ENCODE assay signal across 9 cellular contexts in genomic region chr3:127750226-127751031, GRCh38.
A peak's percentile ranks its signal among the peaks of the same experiment; 100 is the strongest.
DNase-seq lines count a peak whose midpoint lies in the region; ATAC-seq, FAIRE-seq and TF ChIP-seq lines count a peak whose summit lies in the region.
"Had no signal": no experiment of that assay in that cellular context is flagged by ENCODE, and none has a peak within 500 bp of the region (broad histone marks: within the 10 kb centered on the region; RNA-seq: fewer than 3 reads in every experiment).

No MANE protein-coding gene starts in this region.

- no peaks in the 10 kb centered on the region for H3K27me3 ChIP-seq in AG04450 (ENCODE audit: control insufficient read depth, insufficient read depth, low read length)

- CTCF ChIA-PET in AG04450 (lab: Charles Lee) (interaction anchor here (1.2 to 1.4 kb wide), 2 partner anchors 41 to 54 kb away, joined by 3 to 4 read pairs; no protein-coding TSS in a partner anchor), HEK293T (lab: Yijun Ruan, JAX) (no interaction called here)

- FAIRE-seq in HTR-8/SVneo (lab: Jason Lieb, UNC) = no peak
- FAIRE-seq: endothelial cell of umbilical vein had no signal

- DNase-seq in AG04450 (ENCODE audit: low read depth, low spot score) (peak; percentile 59), RKO (ENCODE audit: low spot score) (peak; percentile 24), iris pigment epithelial cell (ENCODE audit: low read depth) (peak; percentile 82), HEK293T (ENCODE audit: extremely low spot score) (no peak), HTR-8/SVneo (ENCODE audit: insufficient read length, low spot score) (no peak), Right ventricle myocardium superior (no peak)

- no peak overlapping the region for H3K4me3 ChIP-seq in AG04450 (ENCODE audit: low read depth, low read length)

- POLR2A ChIA-PET in AG04450 (lab: Yijun Ruan, JAX) = interaction anchor here (1.6 kb wide), 1 partner anchor 10 kb away, joined by 4 read pairs; no protein-coding TSS in a partner anchor
- POLR2A ChIA-PET in HEK293T (lab: Yijun Ruan, JAX) = interaction anchor here (0.7 kb wide), 1 partner anchor 185 kb away, joined by 3 read pairs; no protein-coding TSS in a partner anchor

- no peak for TF ChIP-seq CTCF in AG04450 (IDR thresholded peaks at IDR 0.05; ENCODE audit: low read depth, low read length)

- peak overlapping the region; percentile 82 for H3K27ac ChIP-seq in AG04450 (ENCODE audit: low read depth, low read length)

- intact Hi-C loops in Right ventricle myocardium superior (cut with DNase I) = no loop called here

- H3K9me3 ChIP-seq in AG04450 (ENCODE audit: control insufficient read depth, insufficient read depth, low read length) = no peaks in the 10 kb centered on the region

- ATAC-seq in GM18499 (IDR thresholded peaks at IDR 0.05; ENCODE audit: insufficient read depth, unreplicated experiment) (peak; percentile 36), HG03060 (IDR thresholded peaks at IDR 0.05; ENCODE audit: low read depth, unreplicated experiment) (peak; percentile 29), Right ventricle myocardium superior (ENCODE audit: poor library complexity) (no peak)

TF ChIP-seq in HEK293T, 16 proteins besides CTCF, POLR2A, EP300 and RAD21:
- TF ChIP-seq ZNF384 (IDR thresholded peaks at IDR 0.05) = no peak
- TF ChIP-seq SP1 (IDR thresholded peaks at IDR 0.05) = no peak
- TF ChIP-seq L3MBTL2 (conservative IDR thresholded peaks at IDR 0.05) = no peak
- no peak for TF ChIP-seq FOXK2 (IDR thresholded peaks at IDR 0.05)
- no peak for TF ChIP-seq ELF4 (IDR thresholded peaks at IDR 0.05)
- TF ChIP-seq CTBP1 (IDR thresholded peaks at IDR 0.05; ENCODE audit: borderline replicate concordance) = no peak
- TF ChIP-seq LEF1 (IDR thresholded peaks at IDR 0.05; ENCODE audit: borderline replicate concordance) = no peak
- no peak for TF ChIP-seq FOXM1 (IDR thresholded peaks at IDR 0.05; ENCODE audit: borderline replicate concordance)
- no peak for TF ChIP-seq SUZ12 (IDR thresholded peaks at IDR 0.05)
- TF ChIP-seq PKNOX1 (IDR thresholded peaks at IDR 0.05) = no peak
- no peak for TF ChIP-seq HDGF (IDR thresholded peaks at IDR 0.05; ENCODE audit: borderline replicate concordance)
TF ChIP-seq in HEK293T: peak in this region for 0.

Comparison
In these comparisons a context has a peak if more than half of its experiments do, and no peak if none do; other contexts are left out.
1. DNase-seq: peak in AG04450 (single experiment), RKO (single experiment) and iris pigment epithelial cell (single experiment); none in HEK293T (single experiment), HTR-8/SVneo (single experiment) and Right ventricle myocardium superior (single experiment).